8 cellular contexts compared by ENCODE assay signal in the genomic region with DNA sequence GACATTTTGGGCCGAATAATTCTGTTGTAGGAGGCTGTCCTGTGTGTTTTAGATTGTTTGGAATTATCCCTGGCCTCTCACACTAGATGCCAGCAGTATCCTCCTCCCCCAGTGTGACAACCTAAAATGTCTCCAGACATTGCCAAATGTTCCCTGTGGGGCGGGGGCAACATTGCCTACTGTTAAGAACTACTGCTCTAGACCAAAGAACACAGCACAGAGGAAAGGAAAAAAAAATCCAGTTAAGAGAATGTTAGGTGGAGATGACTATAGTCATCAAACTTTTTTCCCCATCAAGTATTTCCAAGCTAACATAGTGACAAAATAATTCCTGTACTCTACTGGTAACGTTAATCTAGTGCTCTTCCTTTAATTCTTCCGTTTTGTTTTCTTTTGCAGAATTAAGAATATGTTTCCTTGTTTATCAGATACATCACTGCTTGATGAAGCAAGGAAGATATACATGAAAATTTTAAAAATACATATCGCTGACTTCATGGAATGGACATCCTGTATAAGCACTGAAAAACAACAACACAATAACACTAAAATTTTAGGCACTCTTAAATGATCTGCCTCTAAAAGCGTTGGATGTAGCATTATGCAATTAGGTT. TPM values are rescaled to one million over a fixed set of nuclear protein-coding genes. Genes with fewer than 3 reads are reported as not detected.
A peak's percentile ranks its signal among the peaks of the same experiment; 100 is the strongest.
DNase-seq lines count a peak whose midpoint lies in the region; ATAC-seq and TF ChIP-seq lines count a peak whose summit lies in the region.

No MANE protein-coding gene starts in this region.

- H3K36me3 Mint-ChIP-seq in chondrocyte (ENCODE audit: low read depth): peaks cover 22% of the 10 kb centered on the region

- H3K36me3 ChIP-seq in GM06990 (ENCODE audit: control insufficient read depth, insufficient read depth, low read length) (no peaks in the 10 kb centered on the region; the same call in none of the 2 replicates), psoas muscle (ENCODE audit: insufficient read depth in 1 of 2, low read depth in 1 of 2) (peaks cover 0 to 36% of the 10 kb centered on the region in 2 donors)

- H3K4me3 Mint-ChIP-seq in chondrocyte (ENCODE audit: unreplicated experiment): peak overlapping the region; percentile 45

- H3K27me3 ChIP-seq in GM06990 (replicated peaks; ENCODE audit: control insufficient read depth, insufficient read depth, low read length) (no peaks in the 10 kb centered on the region), psoas muscle (ENCODE audit: insufficient read depth in 3 of 3, low read length in 2 of 3) (no peaks in the 10 kb centered on the region)

- no peaks in the 10 kb centered on the region for H3K9me3 ChIP-seq in psoas muscle

- intact Hi-C loops in psoas muscle (cut with DNase I): no loop called here

- H3K27ac ChIP-seq in psoas muscle: peak overlapping the region; percentile 93

- DNase-seq in GM06990 (ENCODE audit: extremely low read depth, insufficient read length): no peak
- peak; percentile 60 for DNase-seq in NB4 (ENCODE audit: low read depth)
- DNase-seq in chondrocyte (ENCODE audit: low spot score): no peak
- no peak for DNase-seq in psoas muscle
- DNase-seq in DMS53 (lab: John Stamatoyannopoulos, UW): no peak
- DNase-seq in midbrain (lab: John Stamatoyannopoulos, UW): no peak
- DNase-seq in occipital lobe (lab: John Stamatoyannopoulos, UW): no peak

- peak overlapping the region; percentile 99 for H3K27ac Mint-ChIP-seq in chondrocyte (ENCODE audit: unreplicated experiment)

- peaks cover 55% of the 10 kb centered on the region for H3K4me1 Mint-ChIP-seq in chondrocyte (ENCODE audit: low read depth)

- TF ChIP-seq POLR2A in NB4 (IDR thresholded peaks at IDR 0.05; ENCODE audit: extremely low read depth, insufficient read length): no peak

- H3K4me1 ChIP-seq in psoas muscle: peaks cover 52% of the 10 kb centered on the region

- WGBS in psoas muscle, 3 donors: 41 to 57% (median 54%) methylated on average over 6 of the region's 6 CpGs

- H3K27me3 Mint-ChIP-seq in chondrocyte (ENCODE audit: low read depth): no peaks in the 10 kb centered on the region

- no peaks in the 10 kb centered on the region for H3K9me3 Mint-ChIP-seq in chondrocyte (ENCODE audit: low read depth)

- TF ChIP-seq CTCF in GM06990 (IDR thresholded peaks at IDR 0.05; ENCODE audit: insufficient read depth, low read length, poor library complexity, severe bottlenecking) (no peak), NB4 (IDR thresholded peaks at IDR 0.05; ENCODE audit: low read depth, low read length) (no peak), chondrocyte (IDR thresholded peaks at IDR 0.05) (no peak), psoas muscle (IDR thresholded peaks at IDR 0.05) (no peak)

- ATAC-seq in psoas muscle: no peak
- no peak for ATAC-seq in GM21528 (IDR thresholded peaks at IDR 0.05; ENCODE audit: low FRiP score, unreplicated experiment)

- H3K4me3 ChIP-seq in GM06990 (replicated peaks; ENCODE audit: low read depth, low read length) (peak overlapping the region; percentile 44), NB4 (ENCODE audit: low read depth, low read length) (peak overlapping the region; percentile 96), psoas muscle (peak overlapping the region; percentile 84)

RNA-seq across cellular contexts. Expression of gene CDKN1B, which starts 3.6 kb away (rescaled TPM):
- 32.1 to 37.9 TPM (median 35.9 TPM) in 3 replicates for total RNA-seq in chondrocyte
- 10 to 100 TPM; 32.2 to 61.0 (median 38.0) TPM for total RNA-seq in psoas muscle
- 10 to 100 TPM; 20.7 to 62.8 (median 42.4) TPM for polyA plus RNA-seq in psoas muscle
- total RNA-seq in occipital lobe: 143 TPM

RNA-seq across cellular contexts. Expression of gene GPR19, which starts 24.8 kb away (rescaled TPM):
- total RNA-seq in chondrocyte (0.60 TPM in 1 of 3 replicates, not detected in the others), psoas muscle (not detected), occipital lobe (24.6 TPM)
- under 1 TPM in 1 of 3 donors, not detected in 2; 0.38 TPM for polyA plus RNA-seq in psoas muscle

Comparison
In these comparisons a context has a peak if more than half of its experiments do, and no peak if none do; other contexts are left out.
1. H3K4me3 ChIP-seq: peak in every context shown above with its lines; median percentile 96 in NB4; 84 in psoas muscle; 44 in GM06990.
2. RNA of gene GPR19, which starts 24.8 kb away (total RNA-seq): 24.6 TPM in occipital lobe (single experiment); not detected in psoas muscle and 0.60 TPM in chondrocyte; every median in the first group is over 10 times any median in the second.